ENCODE assay signal across 1 cellular context in genomic region chr1:44609768-44610526, GRCh38.
TF ChIP-seq lines count a peak whose summit lies in the region.

No MANE protein-coding gene starts in this region.

TF ChIP-seq in K562, 482 proteins besides CTCF, POLR2A, EP300 and RAD21 (continued from another document and continues in another):
- TF ChIP-seq RAD51 (IDR thresholded peaks at IDR 0.05; ENCODE audit: borderline replicate concordance, low read depth) (no peak), PHTF2 (CRISPR knock-in tag; IDR thresholded peaks at IDR 0.05) (no peak), NCOR1 (IDR thresholded peaks at IDR 0.05) (peak; percentile 88), BCOR (IDR thresholded peaks at IDR 0.05) (peak; percentile 72), SMAD2 (IDR thresholded peaks at IDR 0.05; ENCODE audit: low read depth, low read length) (no peak), BHLHE40 (IDR thresholded peaks at IDR 0.05; ENCODE audit: low read length) (peak; percentile 59; the same call in 1 of the 2 replicates), HSF4 (CRISPR knock-in tag; IDR thresholded peaks at IDR 0.05; ENCODE audit: borderline replicate concordance) (no peak), ZNF197 (CRISPR knock-in tag; IDR thresholded peaks at IDR 0.05; ENCODE audit: low read depth) (no peak), ZBTB7A (IDR thresholded peaks at IDR 0.05; ENCODE audit: borderline replicate concordance, control insufficient read depth, low read depth, low read length) (peak; percentile 85; the same call in 1 of the 2 replicates), TAF15 (IDR thresholded peaks at IDR 0.05; ENCODE audit: low read depth, low read length) (no peak), SLC30A9 (CRISPR knock-in tag; IDR thresholded peaks at IDR 0.05) (no peak), ZNF589 (CRISPR knock-in tag; IDR thresholded peaks at IDR 0.05; ENCODE audit: low read depth) (no peak), CTBP1 (IDR thresholded peaks at IDR 0.05; ENCODE audit: borderline replicate concordance) (peak; percentile 98), ZNF347 (CRISPR knock-in tag; IDR thresholded peaks at IDR 0.05; ENCODE audit: low read depth) (no peak), MXI1 (IDR thresholded peaks at IDR 0.05; ENCODE audit: low read depth, low read length) (no peak), NCOA2 (IDR thresholded peaks at IDR 0.05; ENCODE audit: partially characterized antibody in 2 of 2) (no peak), ZNF707 (CRISPR knock-in tag; conservative IDR thresholded peaks at IDR 0.05) (no peak), THAP7 (CRISPR knock-in tag; IDR thresholded peaks at IDR 0.05) (no peak), ZNF318 (IDR thresholded peaks at IDR 0.05; ENCODE audit: borderline replicate concordance in 1 of 2, low read depth in 1 of 2) (no peak), FIP1L1 (IDR thresholded peaks at IDR 0.05; ENCODE audit: low read depth, low read length, poor library complexity, severe bottlenecking) (no peak), NR2F6 (CRISPR knock-in tag; IDR thresholded peaks at IDR 0.05) (no peak), PPARD (CRISPR knock-in tag; IDR thresholded peaks at IDR 0.05) (no peak), HLTF (IDR thresholded peaks at IDR 0.05) (no peak), TCFL5 (CRISPR knock-in tag; conservative IDR thresholded peaks at IDR 0.05) (no peak), MIER1 (IDR thresholded peaks at IDR 0.05; ENCODE audit: low read depth) (no peak), TARDBP (IDR thresholded peaks at IDR 0.05) (no peak), ZNF23 (CRISPR knock-in tag; IDR thresholded peaks at IDR 0.05) (no peak), ZNF699 (CRISPR knock-in tag; IDR thresholded peaks at IDR 0.05; ENCODE audit: insufficient replicate concordance) (no peak)
- TF ChIP-seq, protein P1, sequence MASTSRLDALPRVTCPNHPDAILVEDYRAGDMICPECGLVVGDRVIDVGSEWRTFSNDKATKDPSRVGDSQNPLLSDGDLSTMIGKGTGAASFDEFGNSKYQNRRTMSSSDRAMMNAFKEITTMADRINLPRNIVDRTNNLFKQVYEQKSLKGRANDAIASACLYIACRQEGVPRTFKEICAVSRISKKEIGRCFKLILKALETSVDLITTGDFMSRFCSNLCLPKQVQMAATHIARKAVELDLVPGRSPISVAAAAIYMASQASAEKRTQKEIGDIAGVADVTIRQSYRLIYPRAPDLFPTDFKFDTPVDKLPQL (IDR thresholded peaks at IDR 0.05; ENCODE audit: extremely low read depth, insufficient read length), result no peak
- TF ChIP-seq, protein P2, sequence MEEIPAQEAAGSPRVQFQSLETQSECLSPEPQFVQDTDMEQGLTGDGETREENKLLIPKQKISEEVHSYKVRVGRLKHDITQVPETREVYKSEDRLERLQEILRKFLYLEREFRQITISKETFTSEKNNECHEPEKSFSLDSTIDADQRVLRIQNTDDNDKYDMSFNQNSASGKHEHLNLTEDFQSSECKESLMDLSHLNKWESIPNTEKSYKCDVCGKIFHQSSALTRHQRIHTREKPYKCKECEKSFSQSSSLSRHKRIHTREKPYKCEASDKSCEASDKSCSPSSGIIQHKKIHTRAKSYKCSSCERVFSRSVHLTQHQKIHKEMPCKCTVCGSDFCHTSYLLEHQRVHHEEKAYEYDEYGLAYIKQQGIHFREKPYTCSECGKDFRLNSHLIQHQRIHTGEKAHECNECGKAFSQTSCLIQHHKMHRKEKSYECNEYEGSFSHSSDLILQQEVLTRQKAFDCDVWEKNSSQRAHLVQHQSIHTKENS (CRISPR knock-in tag; IDR thresholded peaks at IDR 0.05), result no peak
- TF ChIP-seq, protein P3, sequence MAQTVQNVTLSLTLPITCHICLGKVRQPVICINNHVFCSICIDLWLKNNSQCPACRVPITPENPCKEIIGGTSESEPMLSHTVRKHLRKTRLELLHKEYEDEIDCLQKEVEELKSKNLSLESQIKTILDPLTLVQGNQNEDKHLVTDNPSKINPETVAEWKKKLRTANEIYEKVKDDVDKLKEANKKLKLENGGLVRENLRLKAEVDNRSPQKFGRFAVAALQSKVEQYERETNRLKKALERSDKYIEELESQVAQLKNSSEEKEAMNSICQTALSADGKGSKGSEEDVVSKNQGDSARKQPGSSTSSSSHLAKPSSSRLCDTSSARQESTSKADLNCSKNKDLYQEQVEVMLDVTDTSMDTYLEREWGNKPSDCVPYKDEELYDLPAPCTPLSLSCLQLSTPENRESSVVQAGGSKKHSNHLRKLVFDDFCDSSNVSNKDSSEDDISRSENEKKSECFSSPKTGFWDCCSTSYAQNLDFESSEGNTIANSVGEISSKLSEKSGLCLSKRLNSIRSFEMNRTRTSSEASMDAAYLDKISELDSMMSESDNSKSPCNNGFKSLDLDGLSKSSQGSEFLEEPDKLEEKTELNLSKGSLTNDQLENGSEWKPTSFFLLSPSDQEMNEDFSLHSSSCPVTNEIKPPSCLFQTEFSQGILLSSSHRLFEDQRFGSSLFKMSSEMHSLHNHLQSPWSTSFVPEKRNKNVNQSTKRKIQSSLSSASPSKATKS (CRISPR knock-in tag; IDR thresholded peaks at IDR 0.05), result no peak
- TF ChIP-seq, protein P4, sequence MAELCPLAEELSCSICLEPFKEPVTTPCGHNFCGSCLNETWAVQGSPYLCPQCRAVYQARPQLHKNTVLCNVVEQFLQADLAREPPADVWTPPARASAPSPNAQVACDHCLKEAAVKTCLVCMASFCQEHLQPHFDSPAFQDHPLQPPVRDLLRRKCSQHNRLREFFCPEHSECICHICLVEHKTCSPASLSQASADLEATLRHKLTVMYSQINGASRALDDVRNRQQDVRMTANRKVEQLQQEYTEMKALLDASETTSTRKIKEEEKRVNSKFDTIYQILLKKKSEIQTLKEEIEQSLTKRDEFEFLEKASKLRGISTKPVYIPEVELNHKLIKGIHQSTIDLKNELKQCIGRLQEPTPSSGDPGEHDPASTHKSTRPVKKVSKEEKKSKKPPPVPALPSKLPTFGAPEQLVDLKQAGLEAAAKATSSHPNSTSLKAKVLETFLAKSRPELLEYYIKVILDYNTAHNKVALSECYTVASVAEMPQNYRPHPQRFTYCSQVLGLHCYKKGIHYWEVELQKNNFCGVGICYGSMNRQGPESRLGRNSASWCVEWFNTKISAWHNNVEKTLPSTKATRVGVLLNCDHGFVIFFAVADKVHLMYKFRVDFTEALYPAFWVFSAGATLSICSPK (IDR thresholded peaks at IDR 0.05; ENCODE audit: borderline replicate concordance), result no peak
- TF ChIP-seq, protein P5, sequence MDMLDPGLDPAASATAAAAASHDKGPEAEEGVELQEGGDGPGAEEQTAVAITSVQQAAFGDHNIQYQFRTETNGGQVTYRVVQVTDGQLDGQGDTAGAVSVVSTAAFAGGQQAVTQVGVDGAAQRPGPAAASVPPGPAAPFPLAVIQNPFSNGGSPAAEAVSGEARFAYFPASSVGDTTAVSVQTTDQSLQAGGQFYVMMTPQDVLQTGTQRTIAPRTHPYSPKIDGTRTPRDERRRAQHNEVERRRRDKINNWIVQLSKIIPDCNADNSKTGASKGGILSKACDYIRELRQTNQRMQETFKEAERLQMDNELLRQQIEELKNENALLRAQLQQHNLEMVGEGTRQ (CRISPR knock-in tag; IDR thresholded peaks at IDR 0.05), result no peak
- TF ChIP-seq, protein P6, sequence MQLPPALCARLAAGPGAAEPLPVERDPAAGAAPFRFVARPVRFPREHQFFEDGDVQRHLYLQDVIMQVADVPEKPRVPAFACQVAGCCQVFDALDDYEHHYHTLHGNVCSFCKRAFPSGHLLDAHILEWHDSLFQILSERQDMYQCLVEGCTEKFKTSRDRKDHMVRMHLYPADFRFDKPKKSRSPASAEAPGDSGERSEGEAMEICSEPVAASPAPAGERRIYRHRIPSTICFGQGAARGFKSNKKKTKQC (CRISPR knock-in tag; IDR thresholded peaks at IDR 0.05), result no peak; the same call in 1 of the 2 replicates
- TF ChIP-seq, protein P7, sequence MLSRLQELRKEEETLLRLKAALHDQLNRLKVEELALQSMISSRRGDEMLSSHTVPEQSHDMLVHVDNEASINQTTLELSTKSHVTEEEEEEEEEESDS (CRISPR knock-in tag; IDR thresholded peaks at IDR 0.05), result no peak
